18 cellular contexts compared by ENCODE assay signal in the genomic region with DNA sequence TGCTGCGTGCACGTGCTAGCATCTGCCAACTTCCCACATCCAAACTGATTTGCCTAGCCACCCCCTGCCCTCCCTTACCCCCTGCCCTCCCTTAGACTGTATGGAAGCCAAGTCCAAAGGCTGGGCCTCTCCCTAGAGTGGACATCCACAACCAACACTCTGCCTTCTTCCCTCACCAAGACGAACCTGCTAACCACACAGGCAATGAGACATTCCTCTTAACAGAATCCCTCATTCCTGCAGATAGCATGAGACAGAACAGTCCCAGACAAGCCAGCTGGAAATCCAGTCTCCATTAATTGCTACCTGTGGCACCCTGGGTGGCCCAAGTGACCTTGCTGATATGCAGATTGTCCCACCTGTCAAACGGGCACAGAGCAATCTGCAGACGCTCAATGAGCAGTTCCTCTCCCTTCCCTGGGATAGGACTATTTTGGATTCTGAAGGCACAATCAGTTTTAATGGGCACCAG.
DNase-seq lines count a peak whose midpoint lies in the region; TF ChIP-seq lines count a peak whose summit lies in the region.
"Had no signal": no experiment of that assay in that cellular context is flagged by ENCODE, and none has a peak within 500 bp of the region (broad histone marks: within the 10 kb centered on the region; RNA-seq: fewer than 3 reads in every experiment).

No MANE protein-coding gene starts in this region.

- POLR2A ChIA-PET in MCF 10A (lab: Yijun Ruan, JAX): no interaction called here

- H2BK5ac ChIP-seq in mesendoderm (ENCODE audit: low read length): peak overlapping the region; percentile 98

- TF ChIP-seq CTCF in left ventricle myocardium inferior (IDR thresholded peaks at IDR 0.05; ENCODE audit: borderline replicate concordance) (no peak), MCF 10A (IDR thresholded peaks at IDR 0.05; ENCODE audit: unreplicated experiment) (no peak)

- no peaks in the 10 kb centered on the region for H3K79me2 ChIP-seq in mesendoderm (ENCODE audit: control insufficient read depth, insufficient read depth, low read length)

- H3K27me3 ChIP-seq in left ventricle myocardium inferior (ENCODE audit: low read depth) (peaks cover 14% of the 10 kb centered on the region), mesendoderm (ENCODE audit: insufficient read depth, low read length, poor library complexity) (no peaks in the 10 kb centered on the region)
- H3K27me3 ChIP-seq: BLaER1, SJCRH30 had no signal

- H2BK15ac ChIP-seq in mesendoderm (replicated peaks; ENCODE audit: low read depth): no peak overlapping the region

- no peak overlapping the region for H4K8ac ChIP-seq in mesendoderm (ENCODE audit: low read depth, low read length)

- no peaks in the 10 kb centered on the region for H3K9me3 ChIP-seq in left ventricle myocardium inferior (replicated peaks)
- H3K9me3 ChIP-seq: BLaER1, SJCRH30 had no signal

- no peak overlapping the region for H4K5ac ChIP-seq in mesendoderm (ENCODE audit: low read length)

- CTCF ChIA-PET in MCF 10A (lab: Yijun Ruan, JAX): no interaction called here

- H3K4ac ChIP-seq in mesendoderm (ENCODE audit: low read depth, low read length): peak overlapping the region; percentile 66

- peak overlapping the region; percentile 94 for H3K18ac ChIP-seq in mesendoderm (ENCODE audit: low read length)

- H3K4me1 ChIP-seq in left ventricle myocardium inferior (peaks cover 8% of the 10 kb centered on the region), mesendoderm (ENCODE audit: control insufficient read depth, low read depth, low read length) (peaks cover 20% of the 10 kb centered on the region)
- H3K4me1 ChIP-seq: BLaER1, SJCRH30 had no signal

- H3K4me3 ChIP-seq in left ventricle myocardium inferior (no peak overlapping the region), mesendoderm (ENCODE audit: low read length) (no peak overlapping the region)
- H3K4me3 ChIP-seq: BLaER1, SJCRH30 had no signal

- H3K23ac ChIP-seq in mesendoderm (ENCODE audit: low read length): no peak overlapping the region

- no peaks in the 10 kb centered on the region for H3K4me1 Mint-ChIP-seq in MCF 10A (ENCODE audit: insufficient read depth, unreplicated experiment)
- H3K4me1 Mint-ChIP-seq: CD8-positive, alpha-beta memory T cell had no signal

- no peaks in the 10 kb centered on the region for H3K79me1 ChIP-seq in mesendoderm (ENCODE audit: low read length)

- H3K27ac Mint-ChIP-seq in MCF 10A (ENCODE audit: low read depth, unreplicated experiment): no peak overlapping the region
- H3K27ac Mint-ChIP-seq: CD8-positive, alpha-beta memory T cell had no signal

- H3K4me2 ChIP-seq in mesendoderm (ENCODE audit: low read length): no peak overlapping the region
- H3K4me2 ChIP-seq: BLaER1 had no signal

- no peaks in the 10 kb centered on the region for H3K9me3 Mint-ChIP-seq in MCF 10A (ENCODE audit: unreplicated experiment)

- H3K56ac ChIP-seq in mesendoderm (ENCODE audit: low read length): peak overlapping the region; percentile 89

- H2AK5ac ChIP-seq in mesendoderm (ENCODE audit: low read length): peak overlapping the region; percentile 82

- peak overlapping the region; percentile 37 for H3K27ac ChIP-seq in left ventricle myocardium inferior (replicated peaks)
- H3K27ac ChIP-seq in caudate nucleus (ENCODE audit: low read depth, low read length): peak overlapping the region; percentile 99
- H3K27ac ChIP-seq in mesendoderm (ENCODE audit: low read depth, low read length): peak overlapping the region; percentile 94
- H3K27ac ChIP-seq: 22Rv1, BLaER1, SJCRH30 had no signal

- WGBS in mesendoderm (ENCODE audit: extremely low coverage, insufficient coverage, low lambda C conversion rate): no CpG with 5 or more reads among the region's 5 CpGs

- H3K27me3 Mint-ChIP-seq in MCF 10A (ENCODE audit: insufficient read depth, unreplicated experiment): no peaks in the 10 kb centered on the region

- H3K4me3 Mint-ChIP-seq in MCF 10A (ENCODE audit: unreplicated experiment): no peak overlapping the region
- H3K4me3 Mint-ChIP-seq: CD8-positive, alpha-beta memory T cell had no signal

- DNase-seq in left ventricle myocardium inferior: no peak
- DNase-seq in cardiac septum (ENCODE audit: low spot score): no peak
- DNase-seq in caudate nucleus (lab: John Stamatoyannopoulos, UW): no peak
- peak; percentile 89 for DNase-seq in mesendoderm
- no peak for DNase-seq in EL
- DNase-seq in NCI-H524 (lab: John Stamatoyannopoulos, UW): no peak
- DNase-seq in MCF 10A (ENCODE audit: unreplicated experiment): no peak
- no peak for DNase-seq in COLO668 (lab: John Stamatoyannopoulos, UW; ENCODE audit: unreplicated experiment)
- DNase-seq: CD8-positive, alpha-beta memory T cell; H9; KG1; NCI-H1105; NCI-H2029; NCI-H526; RPMI8226; SJCRH30 had no signal

- BruUV-seq in MCF 10A (replicated peaks; lab: Mats Ljungman, UMichigan): no TSS peak

- no peaks in the 10 kb centered on the region for H3K36me3 ChIP-seq in left ventricle myocardium inferior
- H3K36me3 ChIP-seq in mesendoderm (ENCODE audit: control insufficient read depth, insufficient read depth, low read length): no peaks in the 10 kb centered on the region
- H3K36me3 ChIP-seq: BLaER1, SJCRH30 had no signal

- intact Hi-C loops in left ventricle myocardium inferior (cut with micrococcal nuclease): no loop called here
- intact Hi-C loops in cardiac septum (cut with DNase I): no loop called here
- intact Hi-C loops in MCF 10A (cut with micrococcal nuclease): no loop called here

- H3K9ac ChIP-seq in mesendoderm (ENCODE audit: low read length): peak overlapping the region; percentile 26
- H3K9ac ChIP-seq: BLaER1 had no signal

- peak overlapping the region; percentile 76 for H2BK120ac ChIP-seq in mesendoderm (ENCODE audit: low read depth, low read length)

- no peaks in the 10 kb centered on the region for H3K36me3 Mint-ChIP-seq in MCF 10A (ENCODE audit: insufficient read depth, unreplicated experiment)
- H3K36me3 Mint-ChIP-seq: CD8-positive, alpha-beta memory T cell had no signal

Comparison
In these comparisons a context has a peak if more than half of its experiments do, and no peak if none do; other contexts are left out.
1. H3K27ac ChIP-seq: peak in every context shown above with its lines; median percentile 99 in caudate nucleus; 94 in mesendoderm; 37 in left ventricle myocardium inferior.